Comparison of ENCODE assay signal across 5 cellular contexts in the genomic region with DNA sequence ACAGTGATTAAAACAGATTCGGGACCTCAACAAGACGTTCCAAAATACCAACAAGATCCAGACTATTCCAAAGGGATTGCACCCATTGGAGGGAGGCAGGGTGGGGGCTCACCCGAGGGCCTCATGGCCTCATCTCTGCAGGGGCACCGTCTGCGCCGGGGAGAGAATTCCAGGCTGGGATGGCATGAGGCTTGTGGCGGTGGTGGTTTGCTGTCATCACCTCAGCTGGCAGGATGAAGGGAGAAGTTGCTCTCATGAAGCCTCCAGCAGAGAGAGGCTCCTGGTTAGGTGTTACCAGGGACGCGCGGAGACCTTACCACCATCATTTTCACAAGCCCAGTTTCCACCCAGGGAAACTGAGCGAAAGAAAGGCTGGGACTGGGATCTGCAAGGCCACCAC. TPM values are rescaled to one million over a fixed set of nuclear protein-coding genes. Genes with fewer than 3 reads are reported as not detected.
"Had no signal": no experiment of that assay in that cellular context is flagged by ENCODE, and none has a peak within 500 bp of the region (broad histone marks: within the 10 kb centered on the region; RNA-seq: fewer than 3 reads in every experiment).

No MANE protein-coding gene starts in this region.

- H3K4me2 ChIP-seq: GM23338 had no signal

- H2AFZ ChIP-seq: GM23338 had no signal

- H3K4me3 ChIP-seq: GM23338 had no signal

- DNase-seq: H9, HCEC 1CT, IMR-90 had no signal

- ATAC-seq: GM23338 had no signal

RNA-seq across cellular contexts. Expression of a gene that starts 6.7 kb away (rescaled TPM):
- total RNA-seq: HT-29, IMR-90 had no signal
